Comparison of ENCODE assay signal across 3 cellular contexts in genomic region chr2:227347117-227347516, GRCh38.
TF ChIP-seq lines count a peak whose summit lies in the region.

No MANE protein-coding gene starts in this region.

TF ChIP-seq in A549, 52 proteins besides CTCF, POLR2A, EP300 and RAD21:
- no peak for TF ChIP-seq REST (IDR thresholded peaks at IDR 0.05)
- TF ChIP-seq ZFP36 (IDR thresholded peaks at IDR 0.05; ENCODE audit: borderline replicate concordance, partially characterized antibody): no peak
- TF ChIP-seq FOXS1 (CRISPR knock-in tag; IDR thresholded peaks at IDR 0.05): no peak
- no peak for TF ChIP-seq CBX8 (IDR thresholded peaks at IDR 0.05)
- TF ChIP-seq PBX3 (IDR thresholded peaks at IDR 0.05): no peak
- no peak for TF ChIP-seq HOXB13 (CRISPR knock-in tag; IDR thresholded peaks at IDR 0.05; ENCODE audit: low read depth)

TF ChIP-seq in GM23338, 12 proteins besides CTCF, POLR2A, EP300 and RAD21 (continued from another document):
- TF ChIP-seq CREB1 (CRISPR knock-in tag; IDR thresholded peaks at IDR 0.05; ENCODE audit: low read depth) (no peak), REST (IDR thresholded peaks at IDR 0.05; ENCODE audit: unreplicated experiment) (no peak), EZH2 (IDR thresholded peaks at IDR 0.05; ENCODE audit: low read depth, unreplicated experiment) (no peak), NANOG (IDR thresholded peaks at IDR 0.05; ENCODE audit: borderline replicate concordance) (no peak), JUNB (IDR thresholded peaks at IDR 0.05; ENCODE audit: unreplicated experiment) (no peak), ZNF331 (CRISPR knock-in tag; IDR thresholded peaks at IDR 0.05; ENCODE audit: low read depth) (no peak), EZH2phosphoT487 (IDR thresholded peaks at IDR 0.05; ENCODE audit: unreplicated experiment) (no peak), ZNF462 (CRISPR knock-in tag; IDR thresholded peaks at IDR 0.05) (no peak)

TF ChIP-seq in WTC11, 78 proteins besides CTCF, POLR2A, EP300 and RAD21 (continued from another document):
- TF ChIP-seq STAT6 (CRISPR knock-in tag; conservative IDR thresholded peaks at IDR 0.05; ENCODE audit: low read depth): no peak
- TF ChIP-seq ZNF232 (CRISPR knock-in tag; IDR thresholded peaks at IDR 0.05): no peak
- no peak for TF ChIP-seq PREB (CRISPR knock-in tag; IDR thresholded peaks at IDR 0.05; ENCODE audit: borderline replicate concordance)
- TF ChIP-seq ZBTB21 (CRISPR knock-in tag; IDR thresholded peaks at IDR 0.05; ENCODE audit: borderline replicate concordance): no peak
- TF ChIP-seq ZNF423 (CRISPR knock-in tag; IDR thresholded peaks at IDR 0.05): no peak
- no peak for TF ChIP-seq ZBTB43 (CRISPR knock-in tag; IDR thresholded peaks at IDR 0.05)
- no peak for TF ChIP-seq ERG (CRISPR knock-in tag; IDR thresholded peaks at IDR 0.05)
- no peak for TF ChIP-seq SOX15 (CRISPR knock-in tag; IDR thresholded peaks at IDR 0.05)
- no peak for TF ChIP-seq ATF1 (CRISPR knock-in tag; IDR thresholded peaks at IDR 0.05)
- TF ChIP-seq MAX (CRISPR knock-in tag; IDR thresholded peaks at IDR 0.05): no peak
- TF ChIP-seq ZNF263 (CRISPR knock-in tag; IDR thresholded peaks at IDR 0.05; ENCODE audit: low read depth): no peak
- no peak for TF ChIP-seq NFE2L1 (CRISPR knock-in tag; IDR thresholded peaks at IDR 0.05)
- no peak for TF ChIP-seq ZNF512 (CRISPR knock-in tag; IDR thresholded peaks at IDR 0.05; ENCODE audit: borderline replicate concordance)
TF ChIP-seq in WTC11: peak in this region for 0.
